In the genomic region with DNA sequence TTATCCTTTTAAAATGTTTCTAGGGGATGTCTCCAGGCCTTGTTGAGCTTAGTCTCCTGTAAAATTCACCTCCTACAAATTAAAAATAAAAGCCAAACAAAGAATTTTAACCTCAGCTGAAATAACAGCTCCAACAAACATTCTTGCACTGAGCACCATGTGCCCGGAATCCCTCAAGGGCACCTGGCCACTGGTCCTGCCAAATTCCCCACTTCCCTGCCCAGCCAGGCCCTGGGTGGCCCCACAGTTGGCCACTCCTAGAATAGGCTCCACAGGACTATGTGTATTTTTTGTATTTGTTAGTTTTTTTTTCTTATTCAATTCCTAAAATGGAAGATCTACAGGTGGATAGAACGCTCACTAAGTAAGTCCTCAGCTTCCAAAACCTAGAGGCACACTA, we compare ENCODE assay signal across 17 cellular contexts. TPM values are rescaled to one million over a fixed set of nuclear protein-coding genes. Genes with fewer than 3 reads are reported as not detected.
DNase-seq lines count a peak whose midpoint lies in the region; ATAC-seq and TF ChIP-seq lines count a peak whose summit lies in the region.
"Had no signal": no experiment of that assay in that cellular context is flagged by ENCODE, and none has a peak within 500 bp of the region (broad histone marks: within the 10 kb centered on the region; RNA-seq: fewer than 3 reads in every experiment).

No MANE protein-coding gene starts in this region.

- H3K27ac ChIP-seq in psoas muscle = peak overlapping the region; percentile 51
- H3K27ac ChIP-seq: BLaER1 treated with 17β-estradiol and CSF1 and Interleukin-3, amounts not matched to agents 10 nM and 100 nM had no signal

- H3K36me3 ChIP-seq in psoas muscle (ENCODE audit: insufficient read depth in 1 of 2, low read depth in 1 of 2) = no peaks in the 10 kb centered on the region
- H3K36me3 ChIP-seq: BLaER1 treated with 17β-estradiol and CSF1 and Interleukin-3, amounts not matched to agents 10 nM and 100 nM had no signal

- H3K9me3 ChIP-seq in psoas muscle = no peaks in the 10 kb centered on the region
- H3K9me3 ChIP-seq: BLaER1 treated with 17β-estradiol and CSF1 and Interleukin-3, amounts not matched to agents 10 nM and 100 nM had no signal

- 48 to 65% (median 55%) methylated on average over 2 of the region's 2 CpGs for WGBS in psoas muscle, 3 donors

- no peaks in the 10 kb centered on the region for H3K27me3 ChIP-seq in psoas muscle (ENCODE audit: insufficient read depth in 3 of 3, low read length in 2 of 3)
- H3K27me3 ChIP-seq: BLaER1 treated with 17β-estradiol and CSF1 and Interleukin-3, amounts not matched to agents 10 nM and 100 nM had no signal

- H3K4me3 ChIP-seq in psoas muscle = no peak overlapping the region
- H3K4me3 ChIP-seq: BLaER1 treated with 17β-estradiol and CSF1 and Interleukin-3, amounts not matched to agents 10 nM and 100 nM; GM23338 had no signal

- no peak for ATAC-seq in Right ventricle myocardium inferior
- ATAC-seq in left ventricle myocardium superior = peak; percentile 57
- ATAC-seq in psoas muscle = no peak
- ATAC-seq: GM23338, HCT116 had no signal

- intact Hi-C loops in cardiac septum (cut with DNase I) = loop anchor here (5.0 to 10.0 kb wide), 2 partner anchors 37 to 159 kb away; a partner anchor contains a TSS
- intact Hi-C loops in Right ventricle myocardium inferior (cut with DNase I) = loop anchor here (10.0 kb wide), 1 partner anchor 129 kb away; no protein-coding TSS in a partner anchor
- intact Hi-C loops in left ventricle myocardium superior (cut with micrococcal nuclease) = no loop called here
- intact Hi-C loops in psoas muscle (cut with DNase I) = no loop called here

- H3K4me1 ChIP-seq in psoas muscle = peaks cover 47% of the 10 kb centered on the region

- DNase-seq in cardiac septum (ENCODE audit: low spot score) = peak; percentile 70
- no peak for DNase-seq in Right ventricle myocardium inferior (ENCODE audit: missing footprints)
- peak; percentile 52 for DNase-seq in left ventricle myocardium superior
- DNase-seq in psoas muscle = no peak
- DNase-seq in SK-N-DZ (ENCODE audit: low spot score) = no peak
- DNase-seq in T-helper 9 cell = no peak
- DNase-seq in NCI-H526 treated with DMSO at 0.1 percent for 48 hours (lab: John Stamatoyannopoulos, UW) = no peak
- DNase-seq: CD8-positive, alpha-beta memory T cell; DMS79 treated with DMSO at 0.1 percent for 48 hours; NCI-H187; OCI-M1; RPMI8226 had no signal

- TF ChIP-seq CTCF in psoas muscle (IDR thresholded peaks at IDR 0.05) = no peak

RNA-seq across cellular contexts. Expression of a gene that starts 33.1 kb away (rescaled TPM):
- total RNA-seq in cardiac septum (0.08 TPM), Right ventricle myocardium inferior (0.05 TPM), left ventricle myocardium superior (not detected), psoas muscle (under 1 TPM in 3 of 4 donors, not detected in 1; 0.08 to 0.34 (median 0.24) TPM)
- polyA plus RNA-seq in psoas muscle = under 1 TPM in 2 of 3 donors, not detected in 1; 0.01 to 0.07 TPM
- polyA plus RNA-seq in SK-N-DZ (2014; cell fraction: cytosol; rRNA removed) = not detected in 2 replicates
- polyA plus RNA-seq in SK-N-DZ (2014; cell fraction: nucleus; rRNA removed) = not detected in 2 replicates
- total RNA-seq: CD8-positive, alpha-beta memory T cell; G401; GM23338; LHCN-M2 had no signal
- polyA plus RNA-seq: CD8-positive, alpha-beta memory T cell; GM23338 had no signal

RNA-seq across cellular contexts. Expression of a gene that starts 40.4 kb away (rescaled TPM):
- total RNA-seq in cardiac septum = not detected
- total RNA-seq in Right ventricle myocardium inferior = not detected
- not detected for total RNA-seq in left ventricle myocardium superior
- not detected for total RNA-seq in psoas muscle
- polyA plus RNA-seq in psoas muscle = not detected
- not detected in 2 replicates for polyA plus RNA-seq in SK-N-DZ (2014; cell fraction: cytosol; rRNA removed)
- polyA plus RNA-seq in SK-N-DZ (2014; cell fraction: nucleus; rRNA removed) = not detected in 2 replicates
- total RNA-seq: CD8-positive, alpha-beta memory T cell; LHCN-M2 had no signal
- polyA plus RNA-seq: CD8-positive, alpha-beta memory T cell had no signal

Comparison
In these comparisons a context has a peak if more than half of its experiments do, and no peak if none do; other contexts are left out.
1. DNase-seq: peak in cardiac septum (single experiment) and left ventricle myocardium superior (single experiment); none in Right ventricle myocardium inferior (single experiment), psoas muscle (0 of 2), SK-N-DZ (single experiment), T-helper 9 cell (single experiment) and NCI-H526 treated with DMSO at 0.1 percent for 48 hours (single experiment).
2. intact Hi-C loops: an anchor here in cardiac septum (5.0 to 10.0 kb wide) and Right ventricle myocardium inferior (10.0 kb wide); none called in left ventricle myocardium superior and psoas muscle.